Comparison of ENCODE assay signal across 11 cellular contexts in the genomic region with DNA sequence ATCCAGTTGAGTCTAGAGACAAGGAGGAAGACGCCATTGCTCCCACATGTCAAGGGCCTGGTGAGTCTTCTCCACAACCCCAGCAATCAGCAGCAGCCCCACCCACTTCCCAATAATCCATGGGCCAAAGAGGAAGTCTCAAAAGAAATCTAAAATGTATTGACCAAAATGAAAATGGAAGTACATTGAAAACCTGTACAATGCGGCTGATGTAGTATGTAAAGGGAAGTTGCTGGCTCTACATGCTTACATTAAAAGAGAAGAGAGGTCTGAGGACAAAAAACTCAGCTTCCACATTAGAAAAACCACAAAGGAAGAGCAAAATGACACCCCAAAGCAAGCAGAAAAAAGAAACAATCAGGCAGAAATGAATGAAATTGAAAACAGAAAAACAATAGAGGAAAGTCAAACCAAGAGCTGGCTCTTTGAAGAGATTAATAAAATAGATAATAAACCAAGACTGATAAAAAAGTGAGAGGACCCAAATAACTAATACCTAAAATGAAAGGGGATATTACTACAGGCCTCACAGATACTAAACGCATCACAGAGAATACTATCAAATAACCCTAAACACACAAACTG.
A peak's percentile ranks its signal among the peaks of the same experiment; 100 is the strongest.
DNase-seq lines count a peak whose midpoint lies in the region; ATAC-seq and TF ChIP-seq lines count a peak whose summit lies in the region.
"Had no signal": no experiment of that assay in that cellular context is flagged by ENCODE, and none has a peak within 500 bp of the region (broad histone marks: within the 10 kb centered on the region; RNA-seq: fewer than 3 reads in every experiment).

No MANE protein-coding gene starts in this region.

- intact Hi-C loops in esophagus muscularis mucosa (cut with DNase I), result no loop called here
- intact Hi-C loops in ovary (cut with DNase I), result no loop called here

- H3K4me1 ChIP-seq in esophagus muscularis mucosa (no peaks in the 10 kb centered on the region), ovary (ENCODE audit: insufficient read depth) (no peaks in the 10 kb centered on the region)
- H3K4me1 ChIP-seq: BE2C had no signal

- no peak for DNase-seq in stimulated activated naive CD8-positive, alpha-beta T cell treated with anti-CD3 and anti-CD28 coated beads, Interleukin-15, Interleukin-2, amounts not matched to agents 100 U/mL and 50 U/mL, for 24 hours
- DNase-seq in SIG-M5 treated with dmso at 0.1 percent for 504 hours (lab: John Stamatoyannopoulos, UW; ENCODE audit: unreplicated experiment), result peak; percentile 94
- DNase-seq in esophagus muscularis mucosa (ENCODE audit: extremely low spot score), result peak; percentile 77
- DNase-seq in ovary, result no peak
- DNase-seq in NCI-H1048 (lab: John Stamatoyannopoulos, UW), result no peak
- no peak for DNase-seq in DMS53 (lab: John Stamatoyannopoulos, UW)
- DNase-seq: BE2C, cerebellar nuclear complex had no signal

- no peaks in the 10 kb centered on the region for H3K9me3 Mint-ChIP-seq in stimulated activated naive CD8-positive, alpha-beta T cell treated with anti-CD3 and anti-CD28 coated beads, Interleukin-15, Interleukin-2, amounts not matched to agents 100 ng/mL and 50 ng/mL, for 24 hours

- H3K9me3 ChIP-seq in esophagus muscularis mucosa (no peaks in the 10 kb centered on the region), ovary (no peaks in the 10 kb centered on the region)
- H3K9me3 ChIP-seq: BE2C had no signal

- H3K36me3 ChIP-seq in esophagus muscularis mucosa (no peaks in the 10 kb centered on the region), ovary (no peaks in the 10 kb centered on the region)
- H3K36me3 ChIP-seq: BE2C had no signal

- H3K27me3 ChIP-seq in esophagus muscularis mucosa (no peaks in the 10 kb centered on the region), ovary (no peaks in the 10 kb centered on the region)
- H3K27me3 ChIP-seq: BE2C had no signal

- H3K27ac Mint-ChIP-seq in stimulated activated naive CD8-positive, alpha-beta T cell treated with anti-CD3 and anti-CD28 coated beads, Interleukin-15, Interleukin-2, amounts not matched to agents 100 ng/mL and 50 ng/mL, for 24 hours, result peak overlapping the region; percentile 18

- H3K4me3 ChIP-seq in esophagus muscularis mucosa (no peak overlapping the region), ovary (no peak overlapping the region)

- TF ChIP-seq POLR2A in esophagus muscularis mucosa (IDR thresholded peaks at IDR 0.05; ENCODE audit: low read depth) (no peak), ovary (IDR thresholded peaks at IDR 0.05) (no peak)

- TF ChIP-seq EP300 in esophagus muscularis mucosa (IDR thresholded peaks at IDR 0.05), result no peak
- TF ChIP-seq EP300 in ovary (IDR thresholded peaks at IDR 0.05), result no peak

- H3K27ac ChIP-seq in esophagus muscularis mucosa (replicated peaks in 1 of 4) (no peak overlapping the region), ovary (no peak overlapping the region)

- ATAC-seq in stimulated activated naive CD8-positive, alpha-beta T cell treated with anti-CD3 and anti-CD28 coated beads, Interleukin-15, Interleukin-2, amounts not matched to agents 100 U/mL and 50 U/mL, for 24 hours, result no peak
- ATAC-seq in HG03521 (IDR thresholded peaks at IDR 0.05; ENCODE audit: unreplicated experiment), result no peak
- ATAC-seq: SK-N-SH treated with all-trans-retinoic acid at 6 μM for 48 hours had no signal

- 85% methylated on average over 3 of the region's 3 CpGs for WGBS in esophagus muscularis mucosa
- WGBS in ovary, 3 donors, result 92 to 96% (median 94%) methylated on average over 3 of the region's 3 CpGs

- H3K4me1 Mint-ChIP-seq in stimulated activated naive CD8-positive, alpha-beta T cell treated with anti-CD3 and anti-CD28 coated beads, Interleukin-15, Interleukin-2, amounts not matched to agents 100 ng/mL and 50 ng/mL, for 24 hours (ENCODE audit: low read depth), result peaks cover 19% of the 10 kb centered on the region

- no peak for TF ChIP-seq CTCF in esophagus muscularis mucosa (IDR thresholded peaks at IDR 0.05)
- TF ChIP-seq CTCF in ovary (IDR thresholded peaks at IDR 0.05), result no peak

- H3K4me3 Mint-ChIP-seq in stimulated activated naive CD8-positive, alpha-beta T cell treated with anti-CD3 and anti-CD28 coated beads, Interleukin-15, Interleukin-2, amounts not matched to agents 100 ng/mL and 50 ng/mL, for 24 hours, result no peak overlapping the region

- no peaks in the 10 kb centered on the region for H3K36me3 Mint-ChIP-seq in stimulated activated naive CD8-positive, alpha-beta T cell treated with anti-CD3 and anti-CD28 coated beads, Interleukin-15, Interleukin-2, amounts not matched to agents 100 ng/mL and 50 ng/mL, for 24 hours (ENCODE audit: low read depth)

- H3K27me3 Mint-ChIP-seq in stimulated activated naive CD8-positive, alpha-beta T cell treated with anti-CD3 and anti-CD28 coated beads, Interleukin-15, Interleukin-2, amounts not matched to agents 100 ng/mL and 50 ng/mL, for 24 hours, result no peaks in the 10 kb centered on the region

Comparison
In these comparisons a context has a peak if more than half of its experiments do, and no peak if none do; other contexts are left out.
1. DNase-seq: peak in SIG-M5 treated with dmso at 0.1 percent for 504 hours (single experiment) and esophagus muscularis mucosa (single experiment); none in stimulated activated naive CD8-positive, alpha-beta T cell treated with anti-CD3 and anti-CD28 coated beads, Interleukin-15, Interleukin-2, amounts not matched to agents 100 U/mL and 50 U/mL, for 24 hours (single experiment), ovary (0 of 5), NCI-H1048 (single experiment) and DMS53 (single experiment).